8 cellular contexts compared by ENCODE assay signal in genomic region chr19:43574424-43575155, GRCh38. TPM values are rescaled to one million over a fixed set of nuclear protein-coding genes. Genes with fewer than 3 reads are reported as not detected.
DNase-seq lines count a peak whose midpoint lies in the region; ATAC-seq and TF ChIP-seq lines count a peak whose summit lies in the region.

No MANE protein-coding gene starts in this region.

- ATAC-seq in left lung: no peak
- no peak for ATAC-seq in HG03432 (IDR thresholded peaks at IDR 0.05; ENCODE audit: unreplicated experiment)

- no peak for TF ChIP-seq POLR2A in adrenal gland (IDR thresholded peaks at IDR 0.05)

- TF ChIP-seq CTCF in HL-60 (IDR thresholded peaks at IDR 0.05; ENCODE audit: insufficient read depth, low read length): no peak
- TF ChIP-seq CTCF in adrenal gland (IDR thresholded peaks at IDR 0.05): no peak
- no peak for TF ChIP-seq CTCF in left lung (IDR thresholded peaks at IDR 0.05)
- no peak for TF ChIP-seq CTCF in tibial artery (IDR thresholded peaks at IDR 0.05)

- H3K27ac ChIP-seq in HL-60 (replicated peaks): peak overlapping the region; percentile 79
- peak overlapping the region in 4 of 5 donors; percentile 69 to 86 (median 80) for H3K27ac ChIP-seq in adrenal gland
- peak overlapping the region; percentile 65 to 82 for H3K27ac ChIP-seq in left lung
- peak overlapping the region; percentile 77 to 87 for H3K27ac ChIP-seq in tibial artery

- in situ Hi-C loops in ACHN (cut with HindIII; ENCODE audit: low pct_ligation_motif_present, low pct_unique_long_range_greater_than_20kb, low sequenced_read_pairs): no loop called here

- H3K27me3 ChIP-seq in HL-60 (ENCODE audit: insufficient read depth, poor library complexity, severe bottlenecking) (no peaks in the 10 kb centered on the region), adrenal gland (no peaks in the 10 kb centered on the region), left lung (no peaks in the 10 kb centered on the region), tibial artery (no peaks in the 10 kb centered on the region)

- H3K36me3 ChIP-seq in adrenal gland (replicated peaks in 1 of 2) (no peaks in the 10 kb centered on the region), left lung (peaks cover 0 to 6% of the 10 kb centered on the region in 2 donors), tibial artery (peaks cover 0 to 21% (median 4%) of the 10 kb centered on the region in 3 donors)

- intact Hi-C loops in adrenal gland (cut with DNase I): no loop called here
- intact Hi-C loops in left lung (cut with DNase I): no loop called here
- intact Hi-C loops in tibial artery (cut with DNase I; ENCODE audit: low total_unique reads): loop anchor here (1.0 kb wide), 1 partner anchor 22 kb away; the partner anchor contains the start of genes IRGQ and ZNF576

- H3K4me1 ChIP-seq in adrenal gland (replicated peaks in 1 of 2): peaks cover 9 to 20% of the 10 kb centered on the region in 2 donors
- peaks cover 6 to 28% of the 10 kb centered on the region in 2 donors for H3K4me1 ChIP-seq in left lung
- peaks cover 0 to 16% (median 10%) of the 10 kb centered on the region in 4 donors for H3K4me1 ChIP-seq in tibial artery

- DNase-seq in ACHN (peak; percentile 86), HL-60 (ENCODE audit: low read depth in 1 of 2, low spot score in 1 of 2) (no peak), adrenal gland (peak in 1 of 7 donors; percentile 64), left lung (no peak), tibial artery (no peak), SW 1271 (lab: John Stamatoyannopoulos, UW) (no peak), NCI-H774 (lab: John Stamatoyannopoulos, UW) (no peak)

- H3K9me3 ChIP-seq in adrenal gland (replicated peaks in 1 of 3): no peaks in the 10 kb centered on the region
- no peaks in the 10 kb centered on the region for H3K9me3 ChIP-seq in left lung
- no peaks in the 10 kb centered on the region for H3K9me3 ChIP-seq in tibial artery

- WGBS in adrenal gland, 4 donors: 19 to 34% (median 29%) methylated on average over 10 to 12 of the region's 12 CpGs

- H3K4me3 ChIP-seq in HL-60 (replicated peaks; ENCODE audit: insufficient read depth, low read length) (peak overlapping the region; percentile 75), adrenal gland (peak overlapping the region in 2 of 4 donors; percentile 65 to 72), left lung (peak overlapping the region; percentile 74 to 86), tibial artery (peak overlapping the region; percentile 76 to 77)

RNA-seq across cellular contexts. Expression of gene XRCC1, which starts 0.7 kb away (rescaled TPM):
- total RNA-seq in adrenal gland: 10 to 100 TPM; 16.6 to 32.2 (median 26.6) TPM
- 10 to 100 TPM; 15.7 to 37.2 (median 31.1) TPM for polyA plus RNA-seq in adrenal gland
- total RNA-seq in left lung: 10 to 100 TPM; 25.2 to 30.6 TPM

RNA-seq across cellular contexts. Expression of gene PINLYP, which starts 1.0 kb away (rescaled TPM):
- total RNA-seq in adrenal gland (1 to 10 TPM in 6 of 8 donors, under 1 TPM in 1, not detected in 1; 0.61 to 5.1 (median 2.8) TPM), left lung (1 to 10 TPM; 6.2 to 7.1 TPM)
- 10 to 100 TPM in 2 of 3 donors, 1 to 10 TPM in 1; 4.3 to 16.0 (median 12.4) TPM for polyA plus RNA-seq in adrenal gland

RNA-seq across cellular contexts. Expression of gene IRGQ, which starts 21.3 kb away (rescaled TPM):
- total RNA-seq in adrenal gland (10 to 100 TPM; 18.9 to 57.9 (median 26.7) TPM), left lung (10 to 100 TPM; 22.0 to 27.6 TPM)
- polyA plus RNA-seq in adrenal gland: 10 to 100 TPM in 1 of 3 donors, 1 to 10 TPM in 2; 7.0 to 12.8 (median 7.4) TPM

RNA-seq across cellular contexts. Expression of gene ZNF576, which starts 21.8 kb away (rescaled TPM):
- total RNA-seq in adrenal gland (100 to 1,000 TPM in 1 of 8 donors, 10 to 100 TPM in 7; 15.7 to 114 (median 26.3) TPM), left lung (10 to 100 TPM; 11.5 to 14.4 TPM)
- 10 to 100 TPM in 2 of 3 donors, 1 to 10 TPM in 1; 9.8 to 13.7 (median 10.8) TPM for polyA plus RNA-seq in adrenal gland

RNA-seq across cellular contexts. Expression of gene SRRM5, which starts 37.3 kb away (rescaled TPM):
- under 1 TPM in 5 of 8 donors, not detected in 3; 0.15 to 0.43 (median 0.18) TPM for total RNA-seq in adrenal gland
- polyA plus RNA-seq in adrenal gland: 1 to 10 TPM in 2 of 3 donors, under 1 TPM in 1; 0.53 to 4.7 (median 1.2) TPM
- total RNA-seq in left lung: under 1 TPM; 0.10 to 0.32 TPM
